ENCODE assay signal across 9 cellular contexts in genomic region chr1:90723561-90724108, GRCh38. TPM values are rescaled to one million over a fixed set of nuclear protein-coding genes. Genes with fewer than 3 reads are reported as not detected.
DNase-seq lines count a peak whose midpoint lies in the region; ATAC-seq and TF ChIP-seq lines count a peak whose summit lies in the region.
"Had no signal": no experiment of that assay in that cellular context is flagged by ENCODE, and none has a peak within 500 bp of the region (broad histone marks: within the 10 kb centered on the region; RNA-seq: fewer than 3 reads in every experiment).

No MANE protein-coding gene starts in this region.

- DNase-seq in GM12864 (ENCODE audit: low read depth): no peak
- DNase-seq in NB4 (ENCODE audit: low read depth): peak; percentile 8
- no peak for DNase-seq in epithelial cell of esophagus (ENCODE audit: low read depth)
- no peak for DNase-seq in SKM-1 (lab: John Stamatoyannopoulos, UW; ENCODE audit: unreplicated experiment)
- DNase-seq in sciatic nerve (ENCODE audit: low spot score): no peak
- DNase-seq: SIG-M5 had no signal

- H3K4me3 ChIP-seq in GM12864 (ENCODE audit: low read depth, low read length) (no peak overlapping the region), NB4 (ENCODE audit: low read depth, low read length) (no peak overlapping the region), epithelial cell of esophagus (ENCODE audit: low read length) (no peak overlapping the region), rectal smooth muscle tissue (ENCODE audit: low read length) (peak overlapping the region; percentile 53)

- H3K9ac ChIP-seq in rectal smooth muscle tissue (ENCODE audit: low read length): no peak overlapping the region

- no peak for TF ChIP-seq POLR2A in NB4 (IDR thresholded peaks at IDR 0.05; ENCODE audit: extremely low read depth, insufficient read length)

- peaks cover 75% of the 10 kb centered on the region for H3K27me3 ChIP-seq in rectal smooth muscle tissue (ENCODE audit: control insufficient read depth, insufficient read depth, low read length)

- H3K36me3 ChIP-seq in rectal smooth muscle tissue (ENCODE audit: control insufficient read depth, insufficient read depth, low read length): no peaks in the 10 kb centered on the region

- H3K27ac ChIP-seq in rectal smooth muscle tissue (ENCODE audit: low read depth, low read length): no peak overlapping the region

- intact Hi-C loops in sciatic nerve (cut with DNase I): no loop called here

- ATAC-seq in sciatic nerve (no peak), HG03354 (IDR thresholded peaks at IDR 0.05; ENCODE audit: poor library complexity, severe bottlenecking, unreplicated experiment) (no peak), GM21367 (IDR thresholded peaks at IDR 0.05; ENCODE audit: unreplicated experiment) (no peak)

- peaks cover 5% of the 10 kb centered on the region for H3K4me1 ChIP-seq in rectal smooth muscle tissue (ENCODE audit: control insufficient read depth, insufficient read depth, low read length)

- TF ChIP-seq CTCF in GM12864 (IDR thresholded peaks at IDR 0.05; ENCODE audit: low read depth, low read length, missing control alignments): peak; percentile 13
- TF ChIP-seq CTCF in NB4 (IDR thresholded peaks at IDR 0.05; ENCODE audit: low read depth, low read length): no peak
- TF ChIP-seq CTCF in epithelial cell of esophagus (IDR thresholded peaks at IDR 0.05; ENCODE audit: insufficient read depth, low read depth, low read length, missing control alignments): peak; percentile 7

RNA-seq across cellular contexts. Expression of gene BARHL2, which starts 6.5 kb away (rescaled TPM):
- not detected for total RNA-seq in sciatic nerve
